ENCODE assay signal across 8 cellular contexts in genomic region chr12:57835366-57836288, GRCh38. TPM values are rescaled to one million over a fixed set of nuclear protein-coding genes. Genes with fewer than 3 reads are reported as not detected.
DNase-seq lines count a peak whose midpoint lies in the region; ATAC-seq, FAIRE-seq and TF ChIP-seq lines count a peak whose summit lies in the region.

No MANE protein-coding gene starts in this region.

- ATAC-seq in HepG2: no peak
- ATAC-seq in right lobe of liver: no peak
- no peak for ATAC-seq in memory B cell (ENCODE audit: low read depth)
- no peak for ATAC-seq in HG02798 (IDR thresholded peaks at IDR 0.05; ENCODE audit: poor library complexity, unreplicated experiment)
- ATAC-seq in activated CD4-positive, CD25-positive, alpha-beta regulatory T cell treated with anti-CD3 and anti-CD28 coated beads, Interleukin-2, amount 50 U/mL, for 24 hours: no peak

- 89% methylated on average over 9 of the region's 9 CpGs for WGBS in HepG2 (ENCODE audit: low lambda C conversion rate)
- 57% methylated on average over 3 of the region's 9 CpGs for WGBS in right lobe of liver (ENCODE audit: insufficient coverage, low coverage, low lambda C conversion rate, missing lambda C conversion rate)

- CTCF ChIA-PET in HepG2 (lab: Yijun Ruan, JAX; ENCODE audit: low intra/inter-chr PET ratio, low total read pairs): interaction anchor here (3.1 kb wide), 1 partner anchor 70 kb away, joined by 12 read pairs; no protein-coding TSS in a partner anchor

- no TSS peak for BruUV-seq in HepG2 (replicated peaks; lab: Mats Ljungman, UMichigan)

- no peak for TF ChIP-seq EP300 in HepG2 (IDR thresholded peaks at IDR 0.05; ENCODE audit: low read depth in 2 of 2, low read length in 2 of 2)
- TF ChIP-seq EP300 in HepG2 (CRISPR knock-in tag; IDR thresholded peaks at IDR 0.05; ENCODE audit: borderline replicate concordance): no peak

- H3K27ac ChIP-seq in HepG2 (ENCODE audit: extremely low read length, insufficient read depth, low read length) (no peak overlapping the region), right lobe of liver (peak overlapping the region in 1 of 3 donors; percentile 41)

- no peaks in the 10 kb centered on the region for H3K9me3 Mint-ChIP-seq in memory B cell

- peaks cover 64% of the 10 kb centered on the region for H3K4me1 Mint-ChIP-seq in memory B cell

- intact Hi-C loops in HepG2 (cut with micrococcal nuclease; ENCODE audit: unreplicated experiment): no loop called here
- intact Hi-C loops in right lobe of liver (cut with DNase I): no loop called here

- H3K36me3 ChIP-seq in HepG2 (replicated peaks in 1 of 2; ENCODE audit: control insufficient read depth in 1 of 2, insufficient read depth in 2 of 2, low read length in 2 of 2): peaks cover 6 to 11% of the 10 kb centered on the region in 2 experiments; a peak in 3 of 5 replicates
- H3K36me3 ChIP-seq in right lobe of liver: no peaks in the 10 kb centered on the region
- H3K36me3 ChIP-seq in adipocyte (ENCODE audit: control insufficient read depth, insufficient read depth, low read length, severe bottlenecking): no peaks in the 10 kb centered on the region

- H3K79me2 ChIP-seq in HepG2 (ENCODE audit: insufficient read depth, low read length): peaks cover 90% of the 10 kb centered on the region

- H3K4me1 ChIP-seq in HepG2 (ENCODE audit: insufficient read depth, low read length) (peaks cover 82% of the 10 kb centered on the region), right lobe of liver (peaks cover 2 to 93% (median 41%) of the 10 kb centered on the region in 4 donors), adipocyte (ENCODE audit: control insufficient read depth, insufficient read depth, low read length) (peaks cover 91% of the 10 kb centered on the region)

- H3K4me3 ChIP-seq in HepG2 (replicated peaks in 1 of 3; ENCODE audit: insufficient read depth in 1 of 3, low read depth in 2 of 3, low read length in 3 of 3) (no peak overlapping the region), right lobe of liver (no peak overlapping the region), adipocyte (ENCODE audit: low read length) (peak overlapping the region; percentile 56)

- H2AFZ ChIP-seq in HepG2 (ENCODE audit: low read length): no peak overlapping the region

- POLR2A ChIA-PET in HepG2 (lab: Yijun Ruan, JAX): interaction anchor here (1.1 kb wide), 1 partner anchor 30 kb away, joined by 3 read pairs; no protein-coding TSS in a partner anchor

- no peaks in the 10 kb centered on the region for H3K36me3 Mint-ChIP-seq in memory B cell

- no peak overlapping the region for H3K4me2 ChIP-seq in HepG2 (ENCODE audit: low read depth, low read length)

- peak overlapping the region; percentile 75 for H3K4me3 Mint-ChIP-seq in memory B cell

- H3K27me3 ChIP-seq in HepG2 (ENCODE audit: control insufficient read depth in 1 of 2, insufficient read depth in 2 of 2, low read length in 2 of 2) (no peaks in the 10 kb centered on the region), right lobe of liver (no peaks in the 10 kb centered on the region), adipocyte (replicated peaks; ENCODE audit: control insufficient read depth, insufficient read depth, low read length) (no peaks in the 10 kb centered on the region)

- peak overlapping the region; percentile 92 for H3K27ac Mint-ChIP-seq in memory B cell

- no peak for TF ChIP-seq RAD21 in HepG2 (CRISPR knock-in tag; IDR thresholded peaks at IDR 0.05)

- FAIRE-seq in HepG2 (lab: Jason Lieb, UNC): no peak

- H3K9me3 ChIP-seq in HepG2 (ENCODE audit: low read length): no peaks in the 10 kb centered on the region
- H3K9me3 ChIP-seq in right lobe of liver: no peaks in the 10 kb centered on the region
- no peaks in the 10 kb centered on the region for H3K9me3 ChIP-seq in adipocyte (ENCODE audit: control insufficient read depth, low read length)

- no peak for DNase-seq in HepG2 (ENCODE audit: low spot score)
- DNase-seq in right lobe of liver: no peak
- DNase-seq in adipocyte (ENCODE audit: low read depth): peak; percentile 34
- no peak for DNase-seq in memory B cell (ENCODE audit: low spot score in 2 of 2)
- DNase-seq in HuH-7 (ENCODE audit: low spot score): no peak
- no peak for DNase-seq in activated effector memory CD4-positive, alpha-beta T cell treated with anti-CD3 and anti-CD28 coated beads, Interleukin-2, amount 50 U/mL, for 16 hours

- in situ Hi-C loops in HepG2 (cut with HindIII; ENCODE audit: extremely low pct_ligation_motif_present, low pct_unique_long_range_greater_than_20kb): no loop called here

- TF ChIP-seq CTCF in HepG2 (CRISPR knock-in tag; IDR thresholded peaks at IDR 0.05): no peak
- TF ChIP-seq CTCF in right lobe of liver (IDR thresholded peaks at IDR 0.05): no peak

- TF ChIP-seq POLR2A in HepG2 (IDR thresholded peaks at IDR 0.05; ENCODE audit: insufficient read depth in 1 of 2, low read depth in 2 of 2, low read length in 2 of 2) (no peak), right lobe of liver (IDR thresholded peaks at IDR 0.05) (no peak)

- H4K20me1 ChIP-seq in HepG2 (ENCODE audit: insufficient read depth, low read length): peaks cover 96% of the 10 kb centered on the region

- H3K9ac ChIP-seq in HepG2 (ENCODE audit: insufficient read depth, low read depth, low read length) (no peak overlapping the region), adipocyte (ENCODE audit: low read length) (peak overlapping the region; percentile 64)

- no peaks in the 10 kb centered on the region for H3K27me3 Mint-ChIP-seq in memory B cell

RNA-seq across cellular contexts. Expression of gene CTDSP2, which starts 10.9 kb away (rescaled TPM):
- total RNA-seq in HepG2 (2016; rRNA removed; fragmentation: Illumina TruSeq; extraction: Trizol) (38.1 and 42.4 TPM in 2 replicates), right lobe of liver (10 to 100 TPM; 39.3 to 84.2 (median 64.7) TPM)
- total RNA-seq in HepG2 (2016; cell fraction: cytosol; rRNA removed; fragmentation: Illumina TruSeq; extraction: Trizol; ENCODE audit: low read depth): 20.5 and 21.6 TPM in 2 replicates
- 37.7 and 41.1 TPM in 2 replicates for total RNA-seq in HepG2 (2016; cell fraction: insoluble cytoplasmic fraction; rRNA removed; fragmentation: Illumina TruSeq; extraction: Trizol)
- total RNA-seq in HepG2 (2016; cell fraction: membrane; rRNA removed; fragmentation: Illumina TruSeq; extraction: Trizol): 60.6 and 65.1 TPM in 2 replicates
- total RNA-seq in HepG2 (2016; cell fraction: nucleus; rRNA removed; fragmentation: Illumina TruSeq; extraction: Trizol): 35.7 and 38.6 TPM in 2 replicates
- polyA plus RNA-seq in HepG2 (2011; rRNA removed): 82.5 and 91.3 TPM in 2 replicates
- 94.6 and 96.0 TPM in 2 replicates for polyA plus RNA-seq in HepG2 (2011; cell fraction: cytosol; rRNA removed)
- polyA plus RNA-seq in HepG2 (2011; cell fraction: nucleus; rRNA removed): 121 and 124 TPM in 2 replicates
- 68.6 and 96.3 TPM in 2 replicates for polyA plus RNA-seq in HepG2 (2012)
- polyA plus RNA-seq in HepG2 (2016; cell fraction: cytosol; fragmentation: Illumina TruSeq; extraction: Trizol; ENCODE audit: low read depth): 59.2 and 67.3 TPM in 2 replicates
- 57.7 and 67.3 TPM in 2 replicates for polyA plus RNA-seq in HepG2 (2016; cell fraction: insoluble cytoplasmic fraction; fragmentation: Illumina TruSeq; extraction: Trizol; ENCODE audit: low read depth)
- polyA plus RNA-seq in HepG2 (2016; cell fraction: membrane; fragmentation: Illumina TruSeq; extraction: Trizol; ENCODE audit: low read depth): 88.5 and 93.3 TPM in 2 replicates
- 61.0 and 66.5 TPM in 2 replicates for polyA plus RNA-seq in HepG2 (2016; cell fraction: nucleus; fragmentation: Illumina TruSeq; extraction: Trizol; ENCODE audit: insufficient read depth, low read depth)
- 118 and 141 TPM in 2 replicates for polyA minus RNA-seq in HepG2 (2011; rRNA and poly(A)+ RNA removed; ENCODE audit: low replicate concordance)
- 57.9 and 82.7 TPM in 2 replicates for polyA minus RNA-seq in HepG2 (2011; cell fraction: cytosol; rRNA and poly(A)+ RNA removed)
- polyA minus RNA-seq in HepG2 (2011; cell fraction: nucleus; rRNA and poly(A)+ RNA removed): 88.2 and 116 TPM in 2 replicates

RNA-seq across cellular contexts. Expression of gene AVIL, which starts 17.1 kb away (rescaled TPM):
- total RNA-seq in HepG2 (2016; rRNA removed; fragmentation: Illumina TruSeq; extraction: Trizol) (0.53 and 1.2 TPM in 2 replicates), right lobe of liver (1 to 10 TPM; 1.5 to 6.3 (median 5.0) TPM)
- total RNA-seq in HepG2 (2016; cell fraction: cytosol; rRNA removed; fragmentation: Illumina TruSeq; extraction: Trizol; ENCODE audit: low read depth): 0.18 and 0.30 TPM in 2 replicates
- total RNA-seq in HepG2 (2016; cell fraction: insoluble cytoplasmic fraction; rRNA removed; fragmentation: Illumina TruSeq; extraction: Trizol): 0.52 and 0.54 TPM in 2 replicates
- 0.21 and 0.40 TPM in 2 replicates for total RNA-seq in HepG2 (2016; cell fraction: membrane; rRNA removed; fragmentation: Illumina TruSeq; extraction: Trizol)
- 0.44 and 0.59 TPM in 2 replicates for total RNA-seq in HepG2 (2016; cell fraction: nucleus; rRNA removed; fragmentation: Illumina TruSeq; extraction: Trizol)
- polyA plus RNA-seq in HepG2 (2011; rRNA removed): 1.4 and 2.0 TPM in 2 replicates
- polyA plus RNA-seq in HepG2 (2011; cell fraction: cytosol; rRNA removed): 0.56 and 0.60 TPM in 2 replicates
- 3.6 and 16.3 TPM in 2 replicates for polyA plus RNA-seq in HepG2 (2011; cell fraction: nucleus; rRNA removed)
- 1.6 and 2.2 TPM in 2 replicates for polyA plus RNA-seq in HepG2 (2012)
- polyA plus RNA-seq in HepG2 (2016; cell fraction: cytosol; fragmentation: Illumina TruSeq; extraction: Trizol; ENCODE audit: low read depth): 0.09 TPM in 1 of 2 replicates, not detected in the other
- polyA plus RNA-seq in HepG2 (2016; cell fraction: insoluble cytoplasmic fraction; fragmentation: Illumina TruSeq; extraction: Trizol; ENCODE audit: low read depth): 0.40 and 0.47 TPM in 2 replicates
- 0.12 and 0.19 TPM in 2 replicates for polyA plus RNA-seq in HepG2 (2016; cell fraction: membrane; fragmentation: Illumina TruSeq; extraction: Trizol; ENCODE audit: low read depth)
- 1.2 and 1.8 TPM in 2 replicates for polyA plus RNA-seq in HepG2 (2016; cell fraction: nucleus; fragmentation: Illumina TruSeq; extraction: Trizol; ENCODE audit: insufficient read depth, low read depth)
- 0.54 and 2.1 TPM in 2 replicates for polyA minus RNA-seq in HepG2 (2011; rRNA and poly(A)+ RNA removed; ENCODE audit: low replicate concordance)
- 0.70 and 1.2 TPM in 2 replicates for polyA minus RNA-seq in HepG2 (2011; cell fraction: cytosol; rRNA and poly(A)+ RNA removed)
- 3.6 and 3.7 TPM in 2 replicates for polyA minus RNA-seq in HepG2 (2011; cell fraction: nucleus; rRNA and poly(A)+ RNA removed)

RNA-seq across cellular contexts. Expression of gene TSFM, which starts 53.0 kb away (rescaled TPM):
- 68.3 and 89.7 TPM in 2 replicates for total RNA-seq in HepG2 (2016; rRNA removed; fragmentation: Illumina TruSeq; extraction: Trizol)
- 3.6 and 5.5 TPM in 2 replicates for total RNA-seq in HepG2 (2016; cell fraction: cytosol; rRNA removed; fragmentation: Illumina TruSeq; extraction: Trizol; ENCODE audit: low read depth)
- 68.1 and 86.4 TPM in 2 replicates for total RNA-seq in HepG2 (2016; cell fraction: insoluble cytoplasmic fraction; rRNA removed; fragmentation: Illumina TruSeq; extraction: Trizol)
- 11.5 and 12.6 TPM in 2 replicates for total RNA-seq in HepG2 (2016; cell fraction: membrane; rRNA removed; fragmentation: Illumina TruSeq; extraction: Trizol)
- 22.8 and 27.6 TPM in 2 replicates for total RNA-seq in HepG2 (2016; cell fraction: nucleus; rRNA removed; fragmentation: Illumina TruSeq; extraction: Trizol)
- 24.0 and 29.8 TPM in 2 replicates for polyA plus RNA-seq in HepG2 (2011; rRNA removed)
- polyA plus RNA-seq in HepG2 (2011; cell fraction: cytosol; rRNA removed): 23.1 and 23.8 TPM in 2 replicates
- 7.3 and 7.5 TPM in 2 replicates for polyA plus RNA-seq in HepG2 (2011; cell fraction: nucleus; rRNA removed)
- polyA plus RNA-seq in HepG2 (2012): 31.2 and 34.6 TPM in 2 replicates
- polyA plus RNA-seq in HepG2 (2016; cell fraction: cytosol; fragmentation: Illumina TruSeq; extraction: Trizol; ENCODE audit: low read depth): 5.3 and 5.4 TPM in 2 replicates
- 85.2 and 97.5 TPM in 2 replicates for polyA plus RNA-seq in HepG2 (2016; cell fraction: insoluble cytoplasmic fraction; fragmentation: Illumina TruSeq; extraction: Trizol; ENCODE audit: low read depth)
- 10.7 TPM in 2 replicates for polyA plus RNA-seq in HepG2 (2016; cell fraction: membrane; fragmentation: Illumina TruSeq; extraction: Trizol; ENCODE audit: low read depth)
- 48.3 and 48.4 TPM in 2 replicates for polyA plus RNA-seq in HepG2 (2016; cell fraction: nucleus; fragmentation: Illumina TruSeq; extraction: Trizol; ENCODE audit: insufficient read depth, low read depth)
- polyA minus RNA-seq in HepG2 (2011; rRNA and poly(A)+ RNA removed; ENCODE audit: low replicate concordance): 8.7 and 16.9 TPM in 2 replicates
- polyA minus RNA-seq in HepG2 (2011; cell fraction: cytosol; rRNA and poly(A)+ RNA removed): 6.6 and 10.7 TPM in 2 replicates
- polyA minus RNA-seq in HepG2 (2011; cell fraction: nucleus; rRNA and poly(A)+ RNA removed): 9.7 and 11.1 TPM in 2 replicates
- 10 to 100 TPM; 25.6 to 40.2 (median 30.9) TPM for total RNA-seq in right lobe of liver
